Comparison of ENCODE assay signal across 14 cellular contexts in genomic region chr4:97073194-97073593, GRCh38.
"Had no signal": no experiment of that assay in that cellular context is flagged by ENCODE, and none has a peak within 500 bp of the region (broad histone marks: within the 10 kb centered on the region; RNA-seq: fewer than 3 reads in every experiment).

No MANE protein-coding gene starts in this region.

- H3K9me3 ChIP-seq: colonic mucosa, heart left ventricle had no signal

- H3K36me3 ChIP-seq: colonic mucosa, heart left ventricle had no signal

- H3K4me3 ChIP-seq: colonic mucosa, heart left ventricle had no signal

- H3K27ac ChIP-seq: colonic mucosa, foreskin keratinocyte, heart left ventricle had no signal

- H3K27me3 ChIP-seq: colonic mucosa, foreskin keratinocyte, heart left ventricle had no signal

- ATAC-seq: foreskin keratinocyte, heart left ventricle, left ventricle myocardium superior had no signal

- DNase-seq: activated CD4-positive, alpha-beta memory T cell treated with anti-CD3 and anti-CD28 coated beads, Interleukin-2, amount 10 ng/mL, durations not matched to agents 7 days and 5 days; activated CD4-positive, alpha-beta T cell treated with anti-CD3 and anti-CD28 coated beads for 1 hour; activated naive CD8-positive, alpha-beta T cell treated with anti-CD3 and anti-CD28 coated beads, Interleukin-2, amount 10 ng/mL, durations not matched to agents 7 days and 5 days; aorta; caudate nucleus; colonic mucosa; foreskin keratinocyte; heart left ventricle; left ventricle myocardium superior; mesenchymal stem cell; stimulated activated CD4-positive, alpha-beta T cell treated with anti-CD3 and anti-CD28 coated beads, Interleukin-12 subunit alpha, Interleukin-12 subunit beta, amount 100 ng/mL, for 4 hours; stimulated activated CD4-positive, alpha-beta T cell treated with anti-CD3 and anti-CD28 coated beads, Interleukin-2, amount 100 ng/mL, for 48 hours; stimulated activated naive CD4-positive, alpha-beta T cell treated with Interleukin-2 at 50 U/mL for 16 hours; T-helper 2 cell had no signal

- H3K4me1 ChIP-seq: colonic mucosa, foreskin keratinocyte, heart left ventricle had no signal
